In genomic region chr6:53939830-53940229, GRCh38 we compare ENCODE assay signal across 27 cellular contexts.
"Had no signal": no experiment of that assay in that cellular context is flagged by ENCODE, and none has a peak within 500 bp of the region (broad histone marks: within the 10 kb centered on the region; RNA-seq: fewer than 3 reads in every experiment).

No MANE protein-coding gene starts in this region.

- H3K9me3 Mint-ChIP-seq: activated CD8-positive, alpha-beta T cell treated with anti-CD3 and anti-CD28 coated beads for 36 hours; activated naive CD8-positive, alpha-beta T cell treated with anti-CD3 and anti-CD28 coated beads, Interleukin-2, amount 10 ng/mL, durations not matched to agents 7 days and 5 days had no signal

- H3K9me3 ChIP-seq: adrenal gland, breast epithelium, MG63, SJCRH30, SK-N-SH had no signal

- H3K4me3 ChIP-seq: adrenal gland, breast epithelium, MG63, SJCRH30 had no signal

- H3K27ac ChIP-seq: adrenal gland, breast epithelium, SJCRH30, VCaP had no signal

- DNase-seq: activated CD4-positive, alpha-beta T cell treated with anti-CD3 and anti-CD28 coated beads for 36 hours; activated CD8-positive, alpha-beta memory T cell treated with anti-CD3 and anti-CD28 coated beads, Interleukin-2, amount 50 U/mL, for 4 hours; activated CD8-positive, alpha-beta T cell treated with anti-CD3 and anti-CD28 coated beads for 36 hours; activated naive CD4-positive, alpha-beta T cell treated with anti-CD3 and anti-CD28 coated beads, Interleukin-2, amount 50 U/mL, for 16 hours; activated naive CD8-positive, alpha-beta T cell treated with anti-CD3 and anti-CD28 coated beads, Interleukin-2, amount 10 ng/mL, durations not matched to agents 7 days and 5 days; adrenal gland; anterior cingulate cortex; caudate nucleus; MG63; MV-4-11; NCI-H1092 treated with DMSO at 0.1 percent for 48 hours; NCI-H1417 treated with DMSO at 0.1 percent for 48 hours; NCI-H1694; NCI-H2029; NCI-H2107; NCI-H510A treated with DMSO at 0.1 percent for 48 hours; NCI-H774; NK-92 treated with Interleukin-12 subunit alpha and Interleukin-12 subunit beta, amount 100 ng/mL, for 24 hours; OCI-M1; Right ventricle myocardium superior; RPMI8226; SJCRH30; SK-N-SH; T-helper 1 cell had no signal

- H3K4me1 ChIP-seq: adrenal gland, SJCRH30 had no signal

- H3K27me3 ChIP-seq: adrenal gland, breast epithelium, MG63, SJCRH30 had no signal

- H3K4me3 Mint-ChIP-seq: activated CD4-positive, alpha-beta T cell treated with anti-CD3 and anti-CD28 coated beads for 36 hours; activated CD8-positive, alpha-beta T cell treated with anti-CD3 and anti-CD28 coated beads for 36 hours; activated naive CD8-positive, alpha-beta T cell treated with anti-CD3 and anti-CD28 coated beads, Interleukin-2, amount 10 ng/mL, durations not matched to agents 7 days and 5 days had no signal

- H3K36me3 Mint-ChIP-seq: activated naive CD8-positive, alpha-beta T cell treated with anti-CD3 and anti-CD28 coated beads, Interleukin-2, amount 10 ng/mL, durations not matched to agents 7 days and 5 days had no signal

- H3K27me3 Mint-ChIP-seq: activated naive CD8-positive, alpha-beta T cell treated with anti-CD3 and anti-CD28 coated beads, Interleukin-2, amount 10 ng/mL, durations not matched to agents 7 days and 5 days had no signal

- H3K27ac Mint-ChIP-seq: activated CD4-positive, alpha-beta T cell treated with anti-CD3 and anti-CD28 coated beads for 36 hours; activated CD8-positive, alpha-beta T cell treated with anti-CD3 and anti-CD28 coated beads for 36 hours; activated naive CD8-positive, alpha-beta T cell treated with anti-CD3 and anti-CD28 coated beads, Interleukin-2, amount 10 ng/mL, durations not matched to agents 7 days and 5 days had no signal

- H3K36me3 ChIP-seq: adrenal gland, breast epithelium, MG63, SJCRH30 had no signal

- ATAC-seq: activated CD4-positive, alpha-beta T cell treated with anti-CD3 and anti-CD28 coated beads for 36 hours; activated CD8-positive, alpha-beta T cell treated with anti-CD3 and anti-CD28 coated beads for 36 hours; Panc1 had no signal
